1 cellular context compared by ENCODE assay signal in genomic region chr5:449151-449550, GRCh38.
TF ChIP-seq lines count a peak whose summit lies in the region.

No MANE protein-coding gene starts in this region.

TF ChIP-seq in GM23338, 12 proteins besides CTCF, POLR2A, EP300 and RAD21 (continued from another document):
- TF ChIP-seq REST (IDR thresholded peaks at IDR 0.05; ENCODE audit: unreplicated experiment): no peak
- no peak for TF ChIP-seq EZH2phosphoT487 (IDR thresholded peaks at IDR 0.05; ENCODE audit: unreplicated experiment)
- TF ChIP-seq CREB1 (CRISPR knock-in tag; IDR thresholded peaks at IDR 0.05; ENCODE audit: low read depth): no peak
- TF ChIP-seq ZNF114 (CRISPR knock-in tag; IDR thresholded peaks at IDR 0.05): no peak
- TF ChIP-seq STAT1 (IDR thresholded peaks at IDR 0.05; ENCODE audit: unreplicated experiment): no peak
- no peak for TF ChIP-seq POLR2AphosphoS5 (IDR thresholded peaks at IDR 0.05; ENCODE audit: low read depth)
- no peak for TF ChIP-seq ZNF462 (CRISPR knock-in tag; IDR thresholded peaks at IDR 0.05)
- no peak for TF ChIP-seq EZH2 (IDR thresholded peaks at IDR 0.05; ENCODE audit: low read depth, unreplicated experiment)
- TF ChIP-seq ETS1 (IDR thresholded peaks at IDR 0.05): no peak
- no peak for TF ChIP-seq ZNF331 (CRISPR knock-in tag; IDR thresholded peaks at IDR 0.05; ENCODE audit: low read depth)
